In genomic region chr6:85642774-85643529, GRCh38 we compare ENCODE assay signal across 8 cellular contexts. TPM values are rescaled to one million over a fixed set of nuclear protein-coding genes. Genes with fewer than 3 reads are reported as not detected.
DNase-seq lines count a peak whose midpoint lies in the region; ATAC-seq and TF ChIP-seq lines count a peak whose summit lies in the region.

TSS of gene SYNCRIP (minus strand) at chr6:85642886. CDS start at chr6:85641439, 1,447 bp downstream.

- peak within 1 kb of the TSS; percentile 97 for H3K27ac Mint-ChIP-seq in T-helper 17 cell

- H3K4me1 ChIP-seq in left ventricle myocardium inferior: peaks cover 54% of the 10 kb centered on the region
- peaks cover 6% of the 10 kb centered on the region for H3K4me1 ChIP-seq in prostate gland (replicated peaks)

- no peaks in the 10 kb centered on the region for H3K27me3 Mint-ChIP-seq in T-helper 17 cell

- peaks cover 22% of the 10 kb centered on the region for H3K36me3 Mint-ChIP-seq in T-helper 17 cell (ENCODE audit: low read depth)

- peak; percentile 92 to 96 for DNase-seq in NCI-H187 (lab: John Stamatoyannopoulos, UW)
- DNase-seq in T-helper 17 cell: peak; percentile 97 to 98 (median 98)
- DNase-seq in amygdala (lab: John Stamatoyannopoulos, UW): peak; percentile 67 to 99 (median 97)
- DNase-seq in left ventricle myocardium inferior: peak; percentile 99
- peak; percentile 99 for DNase-seq in prostate gland (ENCODE audit: low spot score)
- peak; percentile 100 for DNase-seq in ureter (ENCODE audit: low spot score)

- H3K27me3 ChIP-seq in left ventricle myocardium inferior (ENCODE audit: low read depth): no peaks in the 10 kb centered on the region
- no peaks in the 10 kb centered on the region for H3K27me3 ChIP-seq in prostate gland (replicated peaks; ENCODE audit: insufficient read depth)

- ATAC-seq in GM18502 (IDR thresholded peaks at IDR 0.05; ENCODE audit: poor library complexity, unreplicated experiment) (peak; percentile 74), HG02943 (IDR thresholded peaks at IDR 0.05; ENCODE audit: low read depth, unreplicated experiment) (peak; percentile 72), T-helper 17 cell (peak; percentile 84)

- under 1% methylated on average over 76 of the region's 76 CpGs for WGBS in prostate gland

- H3K9me3 ChIP-seq in T-helper 17 cell (ENCODE audit: control insufficient read depth, low read length, poor library complexity, severe bottlenecking) (no peaks in the 10 kb centered on the region), left ventricle myocardium inferior (replicated peaks) (no peaks in the 10 kb centered on the region), prostate gland (no peaks in the 10 kb centered on the region)

- peak within 1 kb of the TSS; percentile 100 for H3K27ac ChIP-seq in left ventricle myocardium inferior (replicated peaks)
- H3K27ac ChIP-seq in prostate gland: peak within 1 kb of the TSS; percentile 95 to 100

- H3K4me3 Mint-ChIP-seq in T-helper 17 cell: peak within 1 kb of the TSS; percentile 100

- intact Hi-C loops in left ventricle myocardium inferior (cut with micrococcal nuclease) (no loop called here), prostate gland (cut with DNase I) (loop anchor here (1.0 to 10.0 kb wide), 3 partner anchors 35 to 188 kb away; partner anchors contain the start of genes NT5E and SNX14)

- H3K4me1 Mint-ChIP-seq in T-helper 17 cell: peaks cover 41% of the 10 kb centered on the region

- TF ChIP-seq CTCF in left ventricle myocardium inferior (IDR thresholded peaks at IDR 0.05; ENCODE audit: borderline replicate concordance): no peak
- no peak for TF ChIP-seq CTCF in prostate gland (IDR thresholded peaks at IDR 0.05)

- H3K36me3 ChIP-seq in left ventricle myocardium inferior: peaks cover 25% of the 10 kb centered on the region
- H3K36me3 ChIP-seq in prostate gland: no peaks in the 10 kb centered on the region

- peak; percentile 92 for TF ChIP-seq POLR2A in prostate gland (IDR thresholded peaks at IDR 0.05)

- peak within 1 kb of the TSS; percentile 99 for H3K4me3 ChIP-seq in left ventricle myocardium inferior
- H3K4me3 ChIP-seq in prostate gland: peak within 1 kb of the TSS; percentile 79 to 99

RNA-seq across cellular contexts. Expression of gene SYNCRIP, which starts in this region (rescaled TPM):
- total RNA-seq in T-helper 17 cell (10 to 100 TPM; 70.9 to 79.1 TPM), left ventricle myocardium inferior (61.2 TPM), prostate gland (10 to 100 TPM; 46.1 to 49.7 TPM), ureter (124 TPM)

Comparison
In these comparisons a context has a peak if more than half of its experiments do, and no peak if none do; other contexts are left out.
1. Peak in every context shown above with its lines: DNase-seq, ATAC-seq, H3K4me3 ChIP-seq and H3K27ac ChIP-seq.